ENCODE assay signal across 16 cellular contexts in genomic region chr1:47658161-47658920, GRCh38.
"Had no signal": no experiment of that assay in that cellular context is flagged by ENCODE, and none has a peak within 500 bp of the region (broad histone marks: within the 10 kb centered on the region; RNA-seq: fewer than 3 reads in every experiment).

No MANE protein-coding gene starts in this region.

- H3K36me3 Mint-ChIP-seq: activated CD4-positive, alpha-beta memory T cell treated with anti-CD3 and anti-CD28 coated beads for 36 hours had no signal

- ATAC-seq: activated CD4-positive, alpha-beta T cell treated with anti-CD3 and anti-CD28 coated beads for 36 hours; activated T-cell treated with anti-CD3 and anti-CD28 coated beads, Interleukin-2, amount 50 U/mL, for 72 hours; esophagus mucosa; psoas muscle had no signal

- H3K4me1 Mint-ChIP-seq: activated CD4-positive, alpha-beta T cell treated with anti-CD3 and anti-CD28 coated beads for 36 hours had no signal

- DNase-seq: activated CD4-positive, alpha-beta memory T cell treated with anti-CD3 and anti-CD28 coated beads for 36 hours; activated CD4-positive, alpha-beta T cell treated with anti-CD3 and anti-CD28 coated beads for 36 hours; activated T-cell treated with anti-CD3 and anti-CD28 coated beads, Interleukin-2, amount 50 U/mL, for 72 hours; kidney; mesenchymal stem cell; psoas muscle; right lobe of liver; Right ventricle myocardium superior; stimulated activated CD4-positive, alpha-beta T cell treated with anti-CD3 and anti-CD28 coated beads, Interleukin-12 subunit alpha, Interleukin-12 subunit beta, amount 100 ng/mL, for 4 hours; T-helper 1 cell; T1000 had no signal

- H3K9me3 ChIP-seq: breast epithelium, psoas muscle, right lobe of liver, tibial nerve had no signal

- H3K4me3 Mint-ChIP-seq: activated CD4-positive, alpha-beta memory T cell treated with anti-CD3 and anti-CD28 coated beads for 36 hours; activated CD4-positive, alpha-beta T cell treated with anti-CD3 and anti-CD28 coated beads for 36 hours; activated T-cell treated with anti-CD3 and anti-CD28 coated beads, Interleukin-2, amount 50 U/mL, for 72 hours; nephron had no signal

- H3K9me3 Mint-ChIP-seq: activated CD4-positive, alpha-beta memory T cell treated with anti-CD3 and anti-CD28 coated beads for 36 hours; activated T-cell treated with anti-CD3 and anti-CD28 coated beads, Interleukin-2, amount 50 U/mL, for 72 hours; nephron had no signal

- H3K27ac ChIP-seq: breast epithelium, right lobe of liver, SK-N-MC had no signal

- H3K36me3 ChIP-seq: breast epithelium, right lobe of liver, tibial nerve had no signal

- H3K27ac Mint-ChIP-seq: activated CD4-positive, alpha-beta memory T cell treated with anti-CD3 and anti-CD28 coated beads for 36 hours; activated CD4-positive, alpha-beta T cell treated with anti-CD3 and anti-CD28 coated beads for 36 hours; activated T-cell treated with anti-CD3 and anti-CD28 coated beads, Interleukin-2, amount 50 U/mL, for 72 hours had no signal

- H3K27me3 ChIP-seq: breast epithelium, right lobe of liver, tibial nerve had no signal

- H3K4me3 ChIP-seq: breast epithelium, psoas muscle, right lobe of liver, SK-N-MC, tibial nerve had no signal

- H3K4me1 ChIP-seq: breast epithelium, right lobe of liver had no signal
